Comparison of ENCODE assay signal across 2 cellular contexts in the genomic region with DNA sequence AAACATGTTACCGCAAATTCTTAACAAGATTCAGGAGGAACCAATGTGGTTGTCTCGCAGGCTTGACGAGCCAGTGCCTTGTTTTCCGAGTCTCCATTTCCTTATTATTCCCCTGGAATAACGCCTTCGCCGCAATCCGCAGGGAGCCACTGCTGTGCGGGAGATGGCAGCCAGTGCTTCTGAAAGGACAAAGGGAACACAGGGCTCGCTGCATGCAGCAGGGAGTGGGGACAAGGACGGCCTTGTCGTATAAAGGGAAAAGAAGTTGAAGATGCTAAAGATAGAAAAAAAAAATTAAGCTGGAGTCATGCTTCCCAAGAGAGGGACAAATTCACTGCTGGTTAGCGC.
TF ChIP-seq lines count a peak whose summit lies in the region.

No MANE protein-coding gene starts in this region.

TF ChIP-seq in H1, 55 proteins besides CTCF, POLR2A, EP300 and RAD21:
- TF ChIP-seq SIRT6 (IDR thresholded peaks at IDR 0.05; ENCODE audit: low read length) (no peak), CHD1 (IDR thresholded peaks at IDR 0.05; ENCODE audit: low read depth, low read length) (no peak), KDM1A (IDR thresholded peaks at IDR 0.05; ENCODE audit: borderline replicate concordance, low read length) (no peak), RFX5 (IDR thresholded peaks at IDR 0.05; ENCODE audit: borderline replicate concordance, low read depth, low read length) (no peak), CBX5 (IDR thresholded peaks at IDR 0.05; ENCODE audit: low read depth, low read length) (no peak), SP4 (IDR thresholded peaks at IDR 0.05; ENCODE audit: low read length) (no peak)

TF ChIP-seq in neural cell, 6 proteins besides CTCF, POLR2A, EP300 and RAD21:
- TF ChIP-seq SMC3 (conservative IDR thresholded peaks at IDR 0.05; ENCODE audit: poor library complexity): no peak
- TF ChIP-seq POLR2AphosphoS5 (IDR thresholded peaks at IDR 0.05): peak; percentile 30
- peak; percentile 84 for TF ChIP-seq REST (IDR thresholded peaks at IDR 0.05; ENCODE audit: borderline replicate concordance)
- no peak for TF ChIP-seq MXI1 (conservative IDR thresholded peaks at IDR 0.05; ENCODE audit: poor library complexity, severe bottlenecking)
TF ChIP-seq in neural cell: peak in this region for 2.
